1 cellular context compared by ENCODE assay signal in the genomic region with DNA sequence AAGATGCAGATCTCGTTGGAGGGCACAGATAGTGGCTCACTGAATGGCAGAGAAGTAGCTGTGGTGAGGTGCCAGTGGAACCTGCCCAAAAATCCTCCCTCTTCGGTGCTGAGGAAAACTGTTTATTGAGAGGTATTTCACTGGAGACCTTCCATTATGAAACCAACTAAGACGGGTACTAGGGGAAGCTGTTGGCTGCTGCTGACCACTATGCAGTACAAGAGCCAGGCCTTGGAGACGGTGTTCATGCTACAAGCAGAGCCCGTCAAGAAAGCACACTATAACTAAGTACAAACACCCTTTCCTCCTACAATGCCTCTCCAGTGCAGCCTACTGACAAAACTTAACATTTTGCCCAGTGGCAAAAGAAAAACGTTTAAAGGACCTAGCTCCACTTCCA.
TF ChIP-seq lines count a peak whose summit lies in the region.

No MANE protein-coding gene starts in this region.

TF ChIP-seq in SK-N-SH, 30 proteins besides CTCF, POLR2A, EP300 and RAD21 (continued from another document):
- no peak for TF ChIP-seq EZH2phosphoT487 (IDR thresholded peaks at IDR 0.05; ENCODE audit: borderline replicate concordance, low read depth)
